1 cellular context compared by ENCODE assay signal in genomic region chr12:32680787-32681186, GRCh38.
TF ChIP-seq lines count a peak whose summit lies in the region.

No MANE protein-coding gene starts in this region.

TF ChIP-seq in A549, 52 proteins besides CTCF, POLR2A, EP300 and RAD21 (continued from another document):
- no peak for TF ChIP-seq PHF8 (IDR thresholded peaks at IDR 0.05; ENCODE audit: borderline replicate concordance, low read depth)
TF ChIP-seq in A549: peak in this region for 0.
